Comparison of ENCODE assay signal across 1 cellular context in genomic region chr1:31795801-31796621, GRCh38.
TF ChIP-seq lines count a peak whose summit lies in the region.

No MANE protein-coding gene starts in this region.

TF ChIP-seq in IMR-90, 13 proteins besides CTCF, POLR2A, EP300 and RAD21:
- peak; percentile 97 for TF ChIP-seq MAZ (IDR thresholded peaks at IDR 0.05; ENCODE audit: borderline replicate concordance, low read depth, low read length)
- no peak for TF ChIP-seq RCOR1 (IDR thresholded peaks at IDR 0.05; ENCODE audit: insufficient replicate concordance, low read length)
